In the genomic region with DNA sequence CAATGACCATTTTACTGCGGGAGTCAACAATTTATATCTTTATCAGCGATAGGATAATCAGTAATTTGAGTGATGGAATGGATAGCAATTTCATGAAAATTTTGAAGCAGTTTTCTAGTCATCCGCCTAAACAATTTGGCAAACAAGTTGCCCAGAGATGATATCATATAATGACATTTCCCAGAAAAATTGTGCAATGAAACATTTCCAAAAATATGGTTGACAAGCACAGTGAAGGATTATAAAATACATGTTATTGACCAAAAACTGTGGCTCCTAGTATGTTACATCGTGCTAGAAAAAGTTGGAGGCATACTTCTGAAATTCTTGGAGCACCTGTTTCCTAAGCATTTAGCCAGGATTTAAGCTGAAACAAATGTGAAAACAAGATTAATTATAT, we compare ENCODE assay signal across 16 cellular contexts.
"Had no signal": no experiment of that assay in that cellular context is flagged by ENCODE, and none has a peak within 500 bp of the region (broad histone marks: within the 10 kb centered on the region; RNA-seq: fewer than 3 reads in every experiment).

No MANE protein-coding gene starts in this region.

- H3K9me3 ChIP-seq: tibial nerve had no signal

- H3K27me3 ChIP-seq: tibial nerve had no signal

- ATAC-seq: activated CD4-positive, alpha-beta T cell treated with anti-CD3 and anti-CD28 coated beads for 36 hours; left colon; stimulated activated naive B cell treated with anti-CD40 and anti-IgM and Interleukin-4, amounts not matched to agents 10 μg/mL and 1 μg/mL and 100 μg/mL, for 72 hours had no signal

- H3K4me3 ChIP-seq: tibial nerve had no signal

- DNase-seq: activated CD4-positive, alpha-beta T cell treated with anti-CD3 and anti-CD28 coated beads for 36 hours; activated CD4-positive, alpha-beta T cell treated with anti-CD3 and anti-CD28 coated beads, Interleukin-2, amount 50 U/mL, for 48 hours; activated gamma-delta T cell; amniotic stem cell; central memory CD4-positive, alpha-beta T cell; erythroblast; glutamatergic neuron; hippocampal formation; left colon; nephron progenitor cell; nucleus accumbens; posterior cingulate gyrus; retina; small intestine; stimulated activated naive B cell treated with anti-CD40 and anti-IgM and Interleukin-4, amounts not matched to agents 10 μg/mL and 1 μg/mL and 100 μg/mL, for 72 hours had no signal
